22 cellular contexts compared by ENCODE assay signal in genomic region chr12:9123741-9124140, GRCh38. TPM values are rescaled to one million over a fixed set of nuclear protein-coding genes. Genes with fewer than 3 reads are reported as not detected.
A peak's percentile ranks its signal among the peaks of the same experiment; 100 is the strongest.
DNase-seq lines count a peak whose midpoint lies in the region; ATAC-seq, FAIRE-seq and TF ChIP-seq lines count a peak whose summit lies in the region.
"Had no signal": no experiment of that assay in that cellular context is flagged by ENCODE, and none has a peak within 500 bp of the region (broad histone marks: within the 10 kb centered on the region; RNA-seq: fewer than 3 reads in every experiment).

No MANE protein-coding gene starts in this region.

- H3K9ac ChIP-seq in adipocyte (ENCODE audit: low read length) (no peak overlapping the region), fibroblast of lung (ENCODE audit: insufficient read depth, low read length) (no peak overlapping the region)

- H3K4me2 ChIP-seq in fibroblast of lung (ENCODE audit: extremely low read depth, insufficient read depth, low read length) (peak overlapping the region; percentile 72), osteoblast (ENCODE audit: insufficient read depth, low read length) (peak overlapping the region; percentile 28)

- DNase-seq in adipocyte (ENCODE audit: low read depth) (no peak), fibroblast of lung (ENCODE audit: low read depth in 2 of 2) (peak in 1 of 2 donors; percentile 77), osteoblast (ENCODE audit: insufficient read length, low spot score, missing footprints) (no peak), thyroid gland (no peak), HUDEP-2 (lab: John Stamatoyannopoulos, UW; ENCODE audit: unreplicated experiment in 76 of 76) (no peak), LoVo (ENCODE audit: low spot score) (no peak), HTR-8/SVneo (ENCODE audit: insufficient read length, low spot score) (no peak)
- DNase-seq: activated CD4-positive, alpha-beta memory T cell treated with anti-CD3 and anti-CD28 coated beads for 36 hours; activated T-cell treated with anti-CD3 and anti-CD28 coated beads, Interleukin-2, amount 50 U/mL, for 4 hours; AML-193; brain microvascular endothelial cell; MV-4-11; NCI-H2081 treated with DMSO at 0.1 percent for 48 hours; NCI-H510A; stimulated activated CD4-positive, alpha-beta T cell treated with anti-CD3 and anti-CD28 coated beads, Interleukin-15, amount 100 ng/mL, for 24 hours; stimulated activated naive CD8-positive, alpha-beta T cell treated with anti-CD3 and anti-CD28 coated beads, Interleukin-15, Interleukin-2, amounts not matched to agents 100 U/mL and 50 U/mL, for 24 hours had no signal

- TF ChIP-seq POLR2A in thyroid gland (IDR thresholded peaks at IDR 0.05) = no peak

- H2AFZ ChIP-seq in fibroblast of lung (ENCODE audit: low read length) = peak overlapping the region; percentile 73
- H2AFZ ChIP-seq in osteoblast (ENCODE audit: low read length) = no peak overlapping the region

- H3K27me3 ChIP-seq in adipocyte (replicated peaks; ENCODE audit: control insufficient read depth, insufficient read depth, low read length) (no peaks in the 10 kb centered on the region), fibroblast of lung (ENCODE audit: control insufficient read depth, insufficient read depth, low read length) (no peaks in the 10 kb centered on the region), osteoblast (ENCODE audit: insufficient read depth, low read length) (no peaks in the 10 kb centered on the region), thyroid gland (no peaks in the 10 kb centered on the region)
- H3K27me3 ChIP-seq: brain microvascular endothelial cell had no signal

- H3K9me3 ChIP-seq in adipocyte (ENCODE audit: control insufficient read depth, low read length) = no peaks in the 10 kb centered on the region
- no peaks in the 10 kb centered on the region for H3K9me3 ChIP-seq in fibroblast of lung (ENCODE audit: control insufficient read depth, insufficient read depth, low read depth, low read length)
- no peaks in the 10 kb centered on the region for H3K9me3 ChIP-seq in osteoblast (ENCODE audit: low read depth, low read length)
- no peaks in the 10 kb centered on the region for H3K9me3 ChIP-seq in thyroid gland

- H3K27ac ChIP-seq in fibroblast of lung (ENCODE audit: insufficient read depth, low read length) = no peak overlapping the region
- H3K27ac ChIP-seq in osteoblast (ENCODE audit: low read depth, low read length) = no peak overlapping the region
- peak overlapping the region in 2 of 3 donors; percentile 47 to 61 for H3K27ac ChIP-seq in thyroid gland
- H3K27ac ChIP-seq: brain microvascular endothelial cell, HL-60 had no signal

- TF ChIP-seq CTCF in fibroblast of lung (conservative IDR thresholded peaks at IDR 0.05 in 1 of 2, IDR thresholded peaks at IDR 0.05 in 1 of 2; ENCODE audit: low read depth in 1 of 2, low read length in 2 of 2) (no peak), osteoblast (IDR thresholded peaks at IDR 0.05; ENCODE audit: extremely low read depth, low read depth, low read length) (no peak), thyroid gland (IDR thresholded peaks at IDR 0.05) (no peak)

- 57 to 62% methylated on average over 4 of the region's 4 CpGs for WGBS in thyroid gland, 2 donors

- H3K36me3 ChIP-seq in adipocyte (ENCODE audit: control insufficient read depth, insufficient read depth, low read length, severe bottlenecking) (no peaks in the 10 kb centered on the region), fibroblast of lung (ENCODE audit: control insufficient read depth, insufficient read depth, low read length) (no peaks in the 10 kb centered on the region), osteoblast (ENCODE audit: insufficient read depth, low read length) (no peaks in the 10 kb centered on the region), thyroid gland (no peaks in the 10 kb centered on the region)
- H3K36me3 ChIP-seq: brain microvascular endothelial cell had no signal

- no peak for FAIRE-seq in HTR-8/SVneo (lab: Jason Lieb, UNC)
- FAIRE-seq: GM18507, K562 had no signal

- H3K4me3 ChIP-seq in adipocyte (ENCODE audit: low read length) (peak overlapping the region; percentile 25), fibroblast of lung (replicated peaks in 1 of 4; ENCODE audit: control extremely low read depth in 1 of 4, insufficient read depth in 1 of 4, low read depth in 3 of 4, low read length in 4 of 4) (peak overlapping the region; percentile 21 to 39 (median 32)), osteoblast (ENCODE audit: insufficient read depth, low read length) (no peak overlapping the region), thyroid gland (replicated peaks in 1 of 3) (no peak overlapping the region)
- H3K4me3 ChIP-seq: K562 had no signal

- ATAC-seq in HG03097 (IDR thresholded peaks at IDR 0.05; ENCODE audit: low FRiP score, unreplicated experiment) = no peak
- ATAC-seq: activated naive CD4-positive, alpha-beta T cell treated with anti-CD3 and anti-CD28 coated beads, Interleukin-2, amount 50 U/mL, for 72 hours; activated T-cell treated with anti-CD3 and anti-CD28 coated beads, Interleukin-2, amount 50 U/mL, for 4 hours; K562; stimulated activated naive CD8-positive, alpha-beta T cell treated with anti-CD3 and anti-CD28 coated beads, Interleukin-15, Interleukin-2, amounts not matched to agents 100 U/mL and 50 U/mL, for 24 hours had no signal

- intact Hi-C loops in thyroid gland (cut with DNase I) = no loop called here

- no peaks in the 10 kb centered on the region for H4K20me1 ChIP-seq in fibroblast of lung (ENCODE audit: control insufficient read depth, extremely low read depth, insufficient read depth, low read length)
- no peaks in the 10 kb centered on the region for H4K20me1 ChIP-seq in osteoblast (ENCODE audit: insufficient read depth, low read length)

- no peaks in the 10 kb centered on the region for H3K79me2 ChIP-seq in fibroblast of lung (ENCODE audit: control insufficient read depth, insufficient read depth, low read length)
- no peaks in the 10 kb centered on the region for H3K79me2 ChIP-seq in osteoblast (ENCODE audit: insufficient read depth, low read length)

- H3K4me1 ChIP-seq in adipocyte (ENCODE audit: control insufficient read depth, insufficient read depth, low read length) = peaks cover 6% of the 10 kb centered on the region
- peaks cover 1% of the 10 kb centered on the region for H3K4me1 ChIP-seq in fibroblast of lung (ENCODE audit: control insufficient read depth, extremely low read depth, insufficient read depth, low read length)
- H3K4me1 ChIP-seq in osteoblast (ENCODE audit: insufficient read depth, low read length) = no peaks in the 10 kb centered on the region
- no peaks in the 10 kb centered on the region for H3K4me1 ChIP-seq in thyroid gland

RNA-seq across cellular contexts. Expression of gene A2M, which starts 8.0 kb away (rescaled TPM):
- total RNA-seq in fibroblast of lung = 95.0 and 239 TPM in 2 replicates
- 77.6 and 300 TPM in 2 replicates for polyA plus RNA-seq in fibroblast of lung
- polyA plus RNA-seq in fibroblast of lung (2012) = 37.0 and 140 TPM in 2 replicates
- 16.5 and 73.6 TPM in 2 replicates for polyA minus RNA-seq in fibroblast of lung (ENCODE audit: low replicate concordance)
- total RNA-seq in osteoblast = 2.2 and 2.9 TPM in 2 replicates
- 100 to 1,000 TPM; 124 to 345 (median 219) TPM for total RNA-seq in thyroid gland
- total RNA-seq: activated CD4-positive, alpha-beta memory T cell treated with anti-CD3 and anti-CD28 coated beads for 36 hours; Daoy had no signal

Comparison
In these comparisons a context has a peak if more than half of its experiments do, and no peak if none do; other contexts are left out.
1. H3K4me3 ChIP-seq: peak in adipocyte (single experiment) and fibroblast of lung (4 of 4); none in osteoblast (single experiment) and thyroid gland (0 of 3).
2. H3K27ac ChIP-seq: peak in thyroid gland (2 of 3); none in fibroblast of lung (single experiment) and osteoblast (single experiment).
3. RNA of gene A2M, which starts 8.0 kb away (total RNA-seq): 124 to 345 TPM in thyroid gland and 95.0 to 239 TPM in fibroblast of lung; 2.2 to 2.9 TPM in osteoblast; every median in the first group is over 10 times any median in the second.